Comparison of ENCODE assay signal across 8 cellular contexts in genomic region chr2:15591692-15592463, GRCh38. TPM values are rescaled to one million over a fixed set of nuclear protein-coding genes. Genes with fewer than 3 reads are reported as not detected.
DNase-seq lines count a peak whose midpoint lies in the region; FAIRE-seq lines count a peak whose summit lies in the region.

Gene DDX1, plus strand, starts transcription at chr2:15591868. Its CDS starts 66 bp downstream, at chr2:15591934.

- no peaks in the 10 kb centered on the region for H3K27me3 Mint-ChIP-seq in activated naive CD4-positive, alpha-beta T cell treated with anti-CD3 and anti-CD28 coated beads for 36 hours (ENCODE audit: low read depth)

- FAIRE-seq in frontal cortex (lab: Jason Lieb, UNC): no peak

- H3K36me3 Mint-ChIP-seq in activated naive CD4-positive, alpha-beta T cell treated with anti-CD3 and anti-CD28 coated beads for 36 hours (ENCODE audit: low read depth): peaks cover 22% of the 10 kb centered on the region

- H3K4me1 ChIP-seq in HAP-1: peaks cover 4% of the 10 kb centered on the region

- peak; percentile 55 for DNase-seq in GF-D8 (lab: John Stamatoyannopoulos, UW)
- DNase-seq in HAP-1 (ENCODE audit: low spot score in 2 of 2): peak; percentile 55 to 91
- DNase-seq in MG63: peak; percentile 81
- peak; percentile 87 for DNase-seq in SK-MEL-5 (ENCODE audit: low read depth, low spot score)
- DNase-seq in activated naive CD4-positive, alpha-beta T cell treated with anti-CD3 and anti-CD28 coated beads for 36 hours: peak; percentile 85
- peak; percentile 80 to 83 for DNase-seq in frontal cortex (ENCODE audit: low spot score in 2 of 2)
- peak; percentile 26 for DNase-seq in non-pigmented ciliary epithelial cell (ENCODE audit: low read depth)
- DNase-seq in substantia nigra (lab: John Stamatoyannopoulos, UW): peak; percentile 37 to 89 (median 78)

- in situ Hi-C loops in HAP-1 (cut with MboI; ENCODE audit: low sequenced_read_pairs): loop anchor here (25.0 kb wide), 1 partner anchor 655 kb away; no protein-coding TSS in a partner anchor
- in situ Hi-C loops in SK-MEL-5 (cut with HindIII; ENCODE audit: low pct_unique_long_range_greater_than_20kb, low sequenced_read_pairs): no loop called here

- CTCF ChIA-PET in activated naive CD4-positive, alpha-beta T cell treated with anti-CD3 and anti-CD28 coated beads for 36 hours (lab: Charles Lee): interaction anchor here (1.2 to 1.8 kb wide), 3 partner anchors 10 to 16 kb away, joined by 3 to 6 read pairs (median 4); no protein-coding TSS in a partner anchor

- H3K4me3 ChIP-seq in HAP-1 (peak within 1 kb of the TSS; percentile 83), MG63 (peak within 1 kb of the TSS; percentile 93)

- H3K27me3 ChIP-seq in HAP-1 (ENCODE audit: low read depth) (no peaks in the 10 kb centered on the region), MG63 (no peaks in the 10 kb centered on the region)

- peak within 1 kb of the TSS; percentile 88 for H3K4me3 Mint-ChIP-seq in activated naive CD4-positive, alpha-beta T cell treated with anti-CD3 and anti-CD28 coated beads for 36 hours

- H3K36me3 ChIP-seq in HAP-1 (replicated peaks) (peaks cover 25% of the 10 kb centered on the region), MG63 (peaks cover 34% of the 10 kb centered on the region)

- no peaks in the 10 kb centered on the region for H3K9me3 ChIP-seq in HAP-1
- no peaks in the 10 kb centered on the region for H3K9me3 ChIP-seq in MG63

- intact Hi-C loops in activated naive CD4-positive, alpha-beta T cell treated with anti-CD3 and anti-CD28 coated beads for 36 hours (cut with micrococcal nuclease): loop anchor here (1.0 kb wide), 3 partner anchors 31 to 450 kb away; partner anchors contain the start of gene NBAS

- peak within 1 kb of the TSS; percentile 84 for H3K27ac ChIP-seq in substantia nigra (ENCODE audit: low read depth, low read length, poor library complexity, severe bottlenecking)

- H3K27ac Mint-ChIP-seq in activated naive CD4-positive, alpha-beta T cell treated with anti-CD3 and anti-CD28 coated beads for 36 hours: peak within 1 kb of the TSS; percentile 86

- H3K4me1 Mint-ChIP-seq in activated naive CD4-positive, alpha-beta T cell treated with anti-CD3 and anti-CD28 coated beads for 36 hours (ENCODE audit: low read depth): peaks cover 36% of the 10 kb centered on the region

- no peaks in the 10 kb centered on the region for H3K9me3 Mint-ChIP-seq in activated naive CD4-positive, alpha-beta T cell treated with anti-CD3 and anti-CD28 coated beads for 36 hours

RNA-seq across cellular contexts. Expression of gene DDX1, which starts in this region (rescaled TPM):
- 108 and 126 TPM in 2 replicates for total RNA-seq in MG63 (2014; rRNA removed; shearing (Covaris generic); ENCODE audit: low replicate concordance)
- 193 and 194 TPM in 2 replicates for total RNA-seq in SK-MEL-5 (2014; rRNA removed; shearing (Covaris generic))
- 135 and 162 TPM in 2 replicates for polyA plus RNA-seq in SK-MEL-5 (2015; cell fraction: cytosol; rRNA removed)
- polyA plus RNA-seq in SK-MEL-5 (2015; cell fraction: nucleus; rRNA removed): 108 and 144 TPM in 2 replicates
- 10 to 100 TPM; 61.7 to 64.1 TPM for total RNA-seq in activated naive CD4-positive, alpha-beta T cell treated with anti-CD3 and anti-CD28 coated beads for 36 hours
- 114 TPM for total RNA-seq in frontal cortex

Comparison
In these comparisons a context has a peak if more than half of its experiments do, and no peak if none do; other contexts are left out.
1. Peak in every context shown above with its lines: DNase-seq, H3K4me3 ChIP-seq and H3K27ac ChIP-seq.
2. DNase-seq: peak in every context shown above with its lines; median percentile 87 in SK-MEL-5; 85 in activated naive CD4-positive, alpha-beta T cell treated with anti-CD3 and anti-CD28 coated beads for 36 hours; 82 in frontal cortex; 81 in MG63; 78 in substantia nigra; 73 in HAP-1; 55 in GF-D8; 26 in non-pigmented ciliary epithelial cell.